ENCODE assay signal across 19 cellular contexts in the genomic region with DNA sequence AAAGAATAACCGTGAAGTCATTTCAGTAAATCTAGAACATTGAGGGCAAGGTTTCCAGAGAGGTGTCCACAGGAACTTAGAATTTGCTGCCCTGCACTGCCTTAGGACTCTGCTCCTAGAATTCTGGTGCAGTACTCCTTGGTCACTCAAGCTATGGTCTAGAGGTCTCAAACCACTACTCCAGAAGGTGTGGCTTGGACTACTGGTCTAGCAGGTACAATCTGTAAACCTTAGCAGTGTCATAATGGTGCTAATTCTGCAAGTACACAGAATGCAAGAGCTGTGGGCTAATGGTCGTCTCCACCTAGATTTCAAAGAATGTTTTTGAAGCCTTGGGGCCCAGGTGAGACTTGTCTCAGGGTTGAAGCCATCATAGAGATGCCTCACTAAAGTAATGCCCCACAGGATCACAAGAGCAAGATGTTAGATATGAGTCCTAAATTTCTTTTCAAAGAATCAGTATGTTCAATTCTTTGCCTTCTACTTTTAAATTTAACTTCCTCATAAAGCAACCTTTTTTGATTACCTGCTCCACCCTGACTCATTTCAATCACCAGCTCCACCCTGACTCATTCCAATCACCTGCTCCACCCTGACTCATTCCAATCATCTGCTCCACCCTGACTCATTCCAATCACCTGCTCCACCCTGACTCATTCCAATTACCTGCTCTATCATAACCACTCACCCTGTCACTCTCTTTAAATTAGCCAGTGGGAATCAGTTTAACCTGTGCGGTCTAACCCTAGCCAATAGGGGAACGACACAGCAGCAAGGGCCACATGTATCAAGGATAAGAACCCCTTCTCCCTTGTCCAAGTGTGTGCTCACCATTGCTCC.
DNase-seq lines count a peak whose midpoint lies in the region; ATAC-seq, FAIRE-seq and TF ChIP-seq lines count a peak whose summit lies in the region.
"Had no signal": no experiment of that assay in that cellular context is flagged by ENCODE, and none has a peak within 500 bp of the region (broad histone marks: within the 10 kb centered on the region; RNA-seq: fewer than 3 reads in every experiment).

No MANE protein-coding gene starts in this region.

- POLR2A ChIA-PET in RWPE1 (lab: Yijun Ruan, JAX; ENCODE audit: low non-redundant PET) = interaction anchor here (0.6 kb wide), 1 partner anchor 20 kb away, joined by 6 read pairs; no protein-coding TSS in a partner anchor

- H3K27ac ChIP-seq in RWPE1 (no peak overlapping the region), keratinocyte (ENCODE audit: control insufficient read depth, insufficient read depth, low read length) (peak overlapping the region; percentile 90)
- H3K27ac ChIP-seq: right atrium auricular region, SJSA1 had no signal

- H3K4me3 ChIP-seq in keratinocyte (ENCODE audit: control insufficient read depth in 2 of 3, extremely low read depth in 1 of 3, insufficient read depth in 2 of 3, low read depth in 1 of 3, low read length in 3 of 3) (no peak overlapping the region), BE2C (ENCODE audit: low read depth, low read length) (no peak overlapping the region)
- H3K4me3 ChIP-seq: right atrium auricular region, SJSA1 had no signal

- H3K4me1 ChIP-seq in keratinocyte (ENCODE audit: control insufficient read depth, extremely low read depth, insufficient read depth, low read length) = peaks cover 17% of the 10 kb centered on the region
- no peaks in the 10 kb centered on the region for H3K4me1 ChIP-seq in BE2C
- H3K4me1 ChIP-seq: right atrium auricular region, SJSA1 had no signal

- H3K9me3 ChIP-seq in keratinocyte (ENCODE audit: control insufficient read depth, low read depth, low read length) (no peaks in the 10 kb centered on the region), BE2C (no peaks in the 10 kb centered on the region)
- H3K9me3 ChIP-seq: right atrium auricular region, SJSA1 had no signal

- H2AFZ ChIP-seq in keratinocyte (ENCODE audit: control insufficient read depth, low read length) = peak overlapping the region; percentile 71

- peak; percentile 63 for DNase-seq in stimulated activated CD4-positive, alpha-beta T cell treated with anti-CD3 and anti-CD28 coated beads, Interleukin-1b, Interleukin-23, amount 100 ng/mL, for 48 hours
- no peak for DNase-seq in stimulated activated CD4-positive, alpha-beta T cell treated with anti-CD3 and anti-CD28 coated beads, Interleukin-12 subunit alpha, Interleukin-12 subunit beta, amount 100 ng/mL, for 4 hours
- DNase-seq in RWPE1 (ENCODE audit: low spot score) (peak; percentile 38), keratinocyte (ENCODE audit: low read depth, low spot score) (peak; percentile 54), BE2C (no peak), KBM-7 (no peak)
- no peak for DNase-seq in natural killer cell treated with Interleukin-12 subunit alpha and Interleukin-12 subunit beta and Interleukin-15 and Interleukin-18, amount 100 ng/mL, for 72 hours (ENCODE audit: low spot score)
- DNase-seq: activated effector memory CD4-positive, alpha-beta T cell treated with anti-CD3 and anti-CD28 coated beads, Interleukin-2, amount 50 U/mL, for 16 hours; C1 segment of cervical spinal cord; NCI-H1092 treated with DMSO at 0.1 percent for 48 hours; NCI-H226; stimulated activated naive B cell treated with anti-CD40 and anti-IgM and Interleukin-4, amounts not matched to agents 10 μg/mL and 1 μg/mL and 100 μg/mL, for 72 hours; T-helper 9 cell had no signal

- no peaks in the 10 kb centered on the region for H3K9me1 ChIP-seq in keratinocyte (ENCODE audit: control insufficient read depth, extremely low read depth, insufficient read depth, low read length)

- CTCF ChIA-PET in RWPE1 (lab: Yijun Ruan, JAX) = interaction anchor here (0.6 kb wide), 1 partner anchor 630 kb away, joined by 3 read pairs; no protein-coding TSS in a partner anchor

- no peak overlapping the region for H3K4me3 Mint-ChIP-seq in natural killer cell treated with Interleukin-12 subunit alpha and Interleukin-12 subunit beta and Interleukin-15 and Interleukin-18, amount 100 ng/mL, for 72 hours
- H3K4me3 Mint-ChIP-seq: brain; stimulated activated naive B cell treated with anti-CD40 and anti-IgM and Interleukin-4, amounts not matched to agents 10 μg/mL and 1 μg/mL and 100 μg/mL, for 72 hours had no signal

- H3K36me3 ChIP-seq in keratinocyte (ENCODE audit: control insufficient read depth in 2 of 2, extremely low read depth in 1 of 2, insufficient read depth in 2 of 2, low read length in 2 of 2) (no peaks in the 10 kb centered on the region), BE2C (no peaks in the 10 kb centered on the region)
- H3K36me3 ChIP-seq: right atrium auricular region, SJSA1 had no signal

- no peaks in the 10 kb centered on the region for H4K20me1 ChIP-seq in keratinocyte (ENCODE audit: control insufficient read depth, extremely low read depth, insufficient read depth, low read length)

- peak; percentile 89 for FAIRE-seq in keratinocyte (lab: Jason Lieb, UNC)
- FAIRE-seq: H54, HepG2, urothelium cell line had no signal

- H3K4me2 ChIP-seq in keratinocyte (ENCODE audit: control insufficient read depth, extremely low read depth, insufficient read depth, low read depth, low read length) = peak overlapping the region; percentile 17

- in situ Hi-C loops in KBM-7 (cut with MboI; ENCODE audit: low pct_unique_long_range_greater_than_20kb, low sequenced_read_pairs) = no loop called here

- H3K9me3 Mint-ChIP-seq in natural killer cell treated with Interleukin-12 subunit alpha and Interleukin-12 subunit beta and Interleukin-15 and Interleukin-18, amount 100 ng/mL, for 72 hours = peaks cover 12% of the 10 kb centered on the region
- H3K9me3 Mint-ChIP-seq: brain; stimulated activated naive B cell treated with anti-CD40 and anti-IgM and Interleukin-4, amounts not matched to agents 10 μg/mL and 1 μg/mL and 100 μg/mL, for 72 hours had no signal

- H3K27me3 Mint-ChIP-seq in natural killer cell treated with Interleukin-12 subunit alpha and Interleukin-12 subunit beta and Interleukin-15 and Interleukin-18, amount 100 ng/mL, for 72 hours = no peaks in the 10 kb centered on the region
- H3K27me3 Mint-ChIP-seq: brain; stimulated activated naive B cell treated with anti-CD40 and anti-IgM and Interleukin-4, amounts not matched to agents 10 μg/mL and 1 μg/mL and 100 μg/mL, for 72 hours had no signal

- TF ChIP-seq CTCF in RWPE1 (conservative IDR thresholded peaks at IDR 0.05; ENCODE audit: low read depth) (no peak), keratinocyte (optimal IDR thresholded peaks at IDR 0.05 in 1 of 3, IDR thresholded peaks at IDR 0.05 in 1 of 3, conservative IDR thresholded peaks at IDR 0.05 in 1 of 3; ENCODE audit: extremely low read depth in 1 of 3, insufficient read depth in 2 of 3, low read length in 3 of 3) (no peak), BE2C (IDR thresholded peaks at IDR 0.05; ENCODE audit: low read depth, low read length) (no peak)

- no peaks in the 10 kb centered on the region for H3K36me3 Mint-ChIP-seq in natural killer cell treated with Interleukin-12 subunit alpha and Interleukin-12 subunit beta and Interleukin-15 and Interleukin-18, amount 100 ng/mL, for 72 hours
- H3K36me3 Mint-ChIP-seq: brain; stimulated activated naive B cell treated with anti-CD40 and anti-IgM and Interleukin-4, amounts not matched to agents 10 μg/mL and 1 μg/mL and 100 μg/mL, for 72 hours had no signal

- no peak for ATAC-seq in natural killer cell treated with Interleukin-12 subunit alpha and Interleukin-12 subunit beta and Interleukin-15 and Interleukin-18, amount 100 ng/mL, for 72 hours
- ATAC-seq: HepG2 had no signal

- no peak overlapping the region for H3K27ac Mint-ChIP-seq in natural killer cell treated with Interleukin-12 subunit alpha and Interleukin-12 subunit beta and Interleukin-15 and Interleukin-18, amount 100 ng/mL, for 72 hours
- H3K27ac Mint-ChIP-seq: brain; stimulated activated naive B cell treated with anti-CD40 and anti-IgM and Interleukin-4, amounts not matched to agents 10 μg/mL and 1 μg/mL and 100 μg/mL, for 72 hours had no signal

- H3K27me3 ChIP-seq in keratinocyte (ENCODE audit: control insufficient read depth, extremely low read depth, insufficient read depth, low read length) = no peaks in the 10 kb centered on the region
- no peaks in the 10 kb centered on the region for H3K27me3 ChIP-seq in BE2C
- H3K27me3 ChIP-seq: right atrium auricular region, SJSA1 had no signal

- dilution Hi-C loops in keratinocyte (cut with MboI; ENCODE audit: extremely low pct_ligation_motif_present, low sequenced_read_pairs) = no loop called here

- no peaks in the 10 kb centered on the region for H3K79me2 ChIP-seq in keratinocyte (ENCODE audit: control insufficient read depth, insufficient read depth, low read length)

- no peaks in the 10 kb centered on the region for H3K4me1 Mint-ChIP-seq in natural killer cell treated with Interleukin-12 subunit alpha and Interleukin-12 subunit beta and Interleukin-15 and Interleukin-18, amount 100 ng/mL, for 72 hours (ENCODE audit: low read depth in 2 of 2)
- H3K4me1 Mint-ChIP-seq: brain; stimulated activated naive B cell treated with anti-CD40 and anti-IgM and Interleukin-4, amounts not matched to agents 10 μg/mL and 1 μg/mL and 100 μg/mL, for 72 hours had no signal

- H3K9ac ChIP-seq in keratinocyte (ENCODE audit: control insufficient read depth, extremely low read depth, insufficient read depth, low read length) = peak overlapping the region; percentile 35

Comparison
In these comparisons a context has a peak if more than half of its experiments do, and no peak if none do; other contexts are left out.
1. DNase-seq: peak in stimulated activated CD4-positive, alpha-beta T cell treated with anti-CD3 and anti-CD28 coated beads, Interleukin-1b, Interleukin-23, amount 100 ng/mL, for 48 hours (single experiment), RWPE1 (single experiment) and keratinocyte (single experiment); none in stimulated activated CD4-positive, alpha-beta T cell treated with anti-CD3 and anti-CD28 coated beads, Interleukin-12 subunit alpha, Interleukin-12 subunit beta, amount 100 ng/mL, for 4 hours (single experiment), BE2C (single experiment), natural killer cell treated with Interleukin-12 subunit alpha and Interleukin-12 subunit beta and Interleukin-15 and Interleukin-18, amount 100 ng/mL, for 72 hours (single experiment) and KBM-7 (single experiment).